8 cellular contexts compared by ENCODE assay signal in genomic region chr1:87292684-87293493, GRCh38. TPM values are rescaled to one million over a fixed set of nuclear protein-coding genes. Genes with fewer than 3 reads are reported as not detected.
A peak's percentile ranks its signal among the peaks of the same experiment; 100 is the strongest.
DNase-seq lines count a peak whose midpoint lies in the region; ATAC-seq and TF ChIP-seq lines count a peak whose summit lies in the region.

No MANE protein-coding gene starts in this region.

- DNase-seq in BE2C: peak; percentile 66
- peak; percentile 5 for DNase-seq in MG63
- peak; percentile 71 for DNase-seq in SK-N-DZ (ENCODE audit: low spot score)
- DNase-seq in activated naive CD4-positive, alpha-beta T cell treated with anti-CD3 and anti-CD28 coated beads, Interleukin-2, amount 50 U/mL, for 16 hours: peak; percentile 47
- DNase-seq in left cardiac atrium: peak; percentile 60
- DNase-seq in sciatic nerve (ENCODE audit: low spot score): peak; percentile 79
- no peak for DNase-seq in cortex of kidney (lab: John Stamatoyannopoulos, UW)

- peaks cover 5% of the 10 kb centered on the region for H3K4me1 ChIP-seq in BE2C

- intact Hi-C loops in left cardiac atrium (cut with DNase I) (loop anchor here (5.0 to 10.0 kb wide), 5 partner anchors 161 to 1012 kb away; no protein-coding TSS in a partner anchor), sciatic nerve (cut with DNase I) (no loop called here)

- H3K36me3 ChIP-seq in BE2C (no peaks in the 10 kb centered on the region), MG63 (no peaks in the 10 kb centered on the region)

- H3K9me3 ChIP-seq in BE2C (no peaks in the 10 kb centered on the region), MG63 (no peaks in the 10 kb centered on the region)

- H3K4me3 ChIP-seq in BE2C (ENCODE audit: low read depth, low read length) (no peak overlapping the region), MG63 (no peak overlapping the region)

- peak; percentile 69 for ATAC-seq in GM19467 (IDR thresholded peaks at IDR 0.05; ENCODE audit: unreplicated experiment)
- ATAC-seq in left cardiac atrium: peak; percentile 59 to 74
- ATAC-seq in sciatic nerve: peak; percentile 77

- no peaks in the 10 kb centered on the region for H3K27me3 ChIP-seq in BE2C
- H3K27me3 ChIP-seq in MG63: no peaks in the 10 kb centered on the region

- TF ChIP-seq CTCF in BE2C (IDR thresholded peaks at IDR 0.05; ENCODE audit: low read depth, low read length): peak; percentile 62

RNA-seq across cellular contexts. Expression of gene LMO4, which starts 35.8 kb away (rescaled TPM):
- polyA plus RNA-seq in BE2C (2012; ENCODE audit: insufficient read depth, insufficient read length, low read depth): 42.9 TPM
- total RNA-seq in MG63 (2014; rRNA removed; shearing (Covaris generic); ENCODE audit: low replicate concordance): 41.3 and 57.4 TPM in 2 replicates
- polyA plus RNA-seq in SK-N-DZ (2014; cell fraction: cytosol; rRNA removed): 85.6 and 102 TPM in 2 replicates
- polyA plus RNA-seq in SK-N-DZ (2014; cell fraction: nucleus; rRNA removed): 61.2 and 68.9 TPM in 2 replicates
- total RNA-seq in left cardiac atrium (10 to 100 TPM; 43.2 to 50.6 TPM), sciatic nerve (55.0 TPM)
